ENCODE assay signal across 1 cellular context in the genomic region with DNA sequence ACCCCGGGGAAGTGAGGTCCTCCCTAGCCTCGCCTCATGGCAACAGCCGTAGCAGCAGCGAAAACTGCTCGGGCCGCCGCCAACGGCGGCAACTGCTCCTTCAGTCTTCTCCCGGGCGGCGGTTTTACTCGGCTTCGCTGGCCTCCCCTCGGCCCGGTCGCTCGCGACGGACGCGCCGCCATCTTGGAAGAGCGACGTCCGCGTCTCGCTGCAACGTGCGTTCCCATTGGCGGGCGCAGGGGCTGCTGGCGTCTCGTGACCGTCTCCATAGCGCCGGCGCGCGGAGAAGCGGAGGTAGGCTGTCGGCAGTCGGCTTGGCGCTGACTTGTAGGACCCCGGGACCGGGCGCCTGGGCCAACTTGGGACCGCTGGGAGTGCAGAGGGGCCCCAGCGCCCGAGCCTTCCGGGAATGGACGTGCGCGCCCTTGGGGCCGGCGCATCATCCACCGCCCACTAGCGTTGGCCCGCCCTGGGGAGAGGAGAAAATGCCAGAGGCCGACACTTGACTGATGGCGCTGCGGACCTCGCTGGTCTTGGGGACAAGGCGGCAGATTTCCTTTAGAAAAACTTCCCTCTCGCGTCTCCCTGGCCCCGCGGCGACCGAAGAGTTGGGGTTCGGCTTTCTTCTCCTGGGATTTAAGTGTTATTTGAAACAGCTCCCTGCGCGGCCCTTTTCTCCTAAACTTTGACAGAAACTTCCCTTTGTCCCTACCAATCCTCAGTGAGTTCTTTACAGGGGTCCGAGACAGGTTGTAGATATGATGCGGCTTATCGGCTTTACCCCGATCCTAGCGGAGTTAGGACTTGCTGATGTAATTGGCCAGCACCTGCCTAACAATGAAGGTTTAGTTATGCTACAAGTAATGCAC.
TF ChIP-seq lines count a peak whose summit lies in the region.

A gene with protein sequence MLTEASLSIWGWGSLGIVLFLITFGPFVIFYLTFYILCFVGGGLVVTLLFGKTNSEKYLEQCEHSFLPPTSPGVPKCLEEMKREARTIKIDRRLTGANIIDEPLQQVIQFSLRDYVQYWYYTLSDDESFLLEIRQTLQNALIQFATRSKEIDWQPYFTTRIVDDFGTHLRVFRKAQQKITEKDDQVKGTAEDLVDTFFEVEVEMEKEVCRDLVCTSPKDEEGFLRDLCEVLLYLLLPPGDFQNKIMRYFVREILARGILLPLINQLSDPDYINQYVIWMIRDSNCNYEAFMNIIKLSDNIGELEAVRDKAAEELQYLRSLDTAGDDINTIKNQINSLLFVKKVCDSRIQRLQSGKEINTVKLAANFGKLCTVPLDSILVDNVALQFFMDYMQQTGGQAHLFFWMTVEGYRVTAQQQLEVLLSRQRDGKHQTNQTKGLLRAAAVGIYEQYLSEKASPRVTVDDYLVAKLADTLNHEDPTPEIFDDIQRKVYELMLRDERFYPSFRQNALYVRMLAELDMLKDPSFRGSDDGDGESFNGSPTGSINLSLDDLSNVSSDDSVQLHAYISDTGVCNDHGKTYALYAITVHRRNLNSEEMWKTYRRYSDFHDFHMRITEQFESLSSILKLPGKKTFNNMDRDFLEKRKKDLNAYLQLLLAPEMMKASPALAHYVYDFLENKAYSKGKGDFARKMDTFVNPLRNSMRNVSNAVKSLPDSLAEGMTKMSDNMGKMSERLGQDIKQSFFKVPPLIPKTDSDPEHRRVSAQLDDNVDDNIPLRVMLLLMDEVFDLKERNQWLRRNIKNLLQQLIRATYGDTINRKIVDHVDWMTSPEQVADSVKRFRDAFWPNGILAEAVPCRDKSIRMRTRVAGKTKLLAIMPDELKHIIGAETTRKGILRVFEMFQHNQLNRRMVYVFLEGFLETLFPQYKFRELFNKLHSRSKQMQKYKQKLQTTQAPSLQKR (minus strand): TSS at position 193 of the 869 bp plus-strand sequence. CDS start 199 bp downstream, outside the sequence.

TF ChIP-seq in HEK293, 187 proteins besides CTCF, POLR2A, EP300 and RAD21 (continued from another document):
- TF ChIP-seq, protein P1, sequence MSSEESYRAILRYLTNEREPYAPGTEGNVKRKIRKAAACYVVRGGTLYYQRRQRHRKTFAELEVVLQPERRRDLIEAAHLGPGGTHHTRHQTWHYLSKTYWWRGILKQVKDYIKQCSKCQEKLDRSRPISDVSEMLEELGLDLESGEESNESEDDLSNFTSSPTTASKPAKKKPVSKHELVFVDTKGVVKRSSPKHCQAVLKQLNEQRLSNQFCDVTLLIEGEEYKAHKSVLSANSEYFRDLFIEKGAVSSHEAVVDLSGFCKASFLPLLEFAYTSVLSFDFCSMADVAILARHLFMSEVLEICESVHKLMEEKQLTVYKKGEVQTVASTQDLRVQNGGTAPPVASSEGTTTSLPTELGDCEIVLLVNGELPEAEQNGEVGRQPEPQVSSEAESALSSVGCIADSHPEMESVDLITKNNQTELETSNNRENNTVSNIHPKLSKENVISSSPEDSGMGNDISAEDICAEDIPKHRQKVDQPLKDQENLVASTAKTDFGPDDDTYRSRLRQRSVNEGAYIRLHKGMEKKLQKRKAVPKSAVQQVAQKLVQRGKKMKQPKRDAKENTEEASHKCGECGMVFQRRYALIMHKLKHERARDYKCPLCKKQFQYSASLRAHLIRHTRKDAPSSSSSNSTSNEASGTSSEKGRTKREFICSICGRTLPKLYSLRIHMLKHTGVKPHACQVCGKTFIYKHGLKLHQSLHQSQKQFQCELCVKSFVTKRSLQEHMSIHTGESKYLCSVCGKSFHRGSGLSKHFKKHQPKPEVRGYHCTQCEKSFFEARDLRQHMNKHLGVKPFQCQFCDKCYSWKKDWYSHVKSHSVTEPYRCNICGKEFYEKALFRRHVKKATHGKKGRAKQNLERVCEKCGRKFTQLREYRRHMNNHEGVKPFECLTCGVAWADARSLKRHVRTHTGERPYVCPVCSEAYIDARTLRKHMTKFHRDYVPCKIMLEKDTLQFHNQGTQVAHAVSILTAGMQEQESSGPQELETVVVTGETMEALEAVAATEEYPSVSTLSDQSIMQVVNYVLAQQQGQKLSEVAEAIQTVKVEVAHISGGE (tag by site-specific recombination; conservative IDR thresholded peaks at IDR 0.05; ENCODE audit: low read depth): peak; percentile 16; the same call in 1 of the 2 replicates
- TF ChIP-seq ZNF341 (tag by site-specific recombination; IDR thresholded peaks at IDR 0.05; ENCODE audit: low read depth) (peak; percentile 87), ZNF76 (tag by site-specific recombination; IDR thresholded peaks at IDR 0.05; ENCODE audit: borderline replicate concordance, low read depth) (peak; percentile 55; the same call in 1 of the 2 replicates), ZNF350 (tag by site-specific recombination; IDR thresholded peaks at IDR 0.05) (no peak), YY1 (tag by site-specific recombination; IDR thresholded peaks at IDR 0.05) (peak; percentile 84), ZBTB20 (tag by site-specific recombination; IDR thresholded peaks at IDR 0.05) (peak; percentile 79), ZNF335 (tag by site-specific recombination; conservative IDR thresholded peaks at IDR 0.05) (peak; percentile 65), YY2 (tag by site-specific recombination; IDR thresholded peaks at IDR 0.05) (peak; percentile 39; the same call in 1 of the 2 replicates), ZXDB (tag by site-specific recombination; IDR thresholded peaks at IDR 0.05) (peak; percentile 26; the same call in 1 of the 2 replicates), ZSCAN30 (tag by site-specific recombination; IDR thresholded peaks at IDR 0.05) (0 out of 2 replicates have a peak, but pooled peaks have one; percentile 30)
